Comparison of ENCODE assay signal across 8 cellular contexts in genomic region chr4:184537269-184538022, GRCh38.
DNase-seq lines count a peak whose midpoint lies in the region; ATAC-seq and TF ChIP-seq lines count a peak whose summit lies in the region.

No MANE protein-coding gene starts in this region.

- H3K27ac Mint-ChIP-seq in natural killer cell, result peak overlapping the region; percentile 99 to 100

- H3K9me3 Mint-ChIP-seq in natural killer cell, result no peaks in the 10 kb centered on the region

- peak overlapping the region; percentile 98 for H3K4me3 Mint-ChIP-seq in natural killer cell

- intact Hi-C loops in natural killer cell (cut with micrococcal nuclease), result loop anchor here (1.0 to 10.0 kb wide), 6 partner anchors 63 to 427 kb away; partner anchors contain the start of genes CASP3, IRF2 and PRIMPOL

- H3K27me3 Mint-ChIP-seq in natural killer cell (ENCODE audit: low read depth in 2 of 2), result no peaks in the 10 kb centered on the region

- H3K4me1 Mint-ChIP-seq in natural killer cell, result peaks cover 46 to 52% of the 10 kb centered on the region in 2 donors

- CTCF ChIA-PET in RWPE1 (lab: Yijun Ruan, JAX), result interaction anchor here (0.6 to 1.4 kb wide), 4 partner anchors 24 to 273 kb away, joined by 3 to 5 read pairs (median 4); no protein-coding TSS in a partner anchor

- ATAC-seq in natural killer cell, result peak; percentile 77 to 92 (median 82)

- TF ChIP-seq CTCF in RWPE1 (conservative IDR thresholded peaks at IDR 0.05; ENCODE audit: low read depth) (no peak), fibroblast of pulmonary artery (IDR thresholded peaks at IDR 0.05; ENCODE audit: low read length, missing control alignments) (no peak), natural killer cell (IDR thresholded peaks at IDR 0.05) (no peak)

- H3K27ac ChIP-seq in RWPE1, result peak overlapping the region; percentile 83

- H3K36me3 Mint-ChIP-seq in natural killer cell, result no peaks in the 10 kb centered on the region

- POLR2A ChIA-PET in RWPE1 (lab: Yijun Ruan, JAX; ENCODE audit: low non-redundant PET), result interaction anchor here (0.8 to 1.4 kb wide), 4 partner anchors 39 to 256 kb away, joined by 3 to 5 read pairs (median 3); no protein-coding TSS in a partner anchor

- peak; percentile 96 for DNase-seq in EH (ENCODE audit: low read depth)
- peak; percentile 95 for DNase-seq in H4 (ENCODE audit: low spot score)
- peak; percentile 88 for DNase-seq in LoVo (ENCODE audit: low spot score)
- DNase-seq in RWPE1 (ENCODE audit: low spot score), result peak; percentile 88
- DNase-seq in activated T-helper 9 cell treated with anti-CD3 and anti-CD28 coated beads, Interleukin-2, amount 50 U/mL, for 16 hours (ENCODE audit: low read depth), result peak; percentile 87
- peak; percentile 97 for DNase-seq in fibroblast of pulmonary artery (ENCODE audit: low read depth)
- DNase-seq in natural killer cell, result peak; percentile 93
- peak; percentile 85 to 91 (median 88) for DNase-seq in stimulated activated naive CD4-positive, alpha-beta T cell (lab: John Stamatoyannopoulos, UW)

- peak overlapping the region; percentile 93 for H3K4me3 ChIP-seq in fibroblast of pulmonary artery (replicated peaks; ENCODE audit: low read depth, low read length)

Comparison
In these comparisons a context has a peak if more than half of its experiments do, and no peak if none do; other contexts are left out.
1. Peak in every context shown above with its lines: DNase-seq, ATAC-seq, H3K4me3 ChIP-seq and H3K27ac ChIP-seq.